ENCODE assay signal across 8 cellular contexts in genomic region chr4:73620115-73620792, GRCh38. TPM values are rescaled to one million over a fixed set of nuclear protein-coding genes. Genes with fewer than 3 reads are reported as not detected.
DNase-seq lines count a peak whose midpoint lies in the region; ATAC-seq and TF ChIP-seq lines count a peak whose summit lies in the region.

Gene RASSF6 (minus strand): TSS chr4:73620436. CDS start chr4:73611795, 8,641 bp downstream.

- TF ChIP-seq CTCF in GM12864 (IDR thresholded peaks at IDR 0.05; ENCODE audit: low read depth, low read length, missing control alignments): no peak
- no peak for TF ChIP-seq CTCF in ovary (IDR thresholded peaks at IDR 0.05)

- intact Hi-C loops in ovary (cut with DNase I): loop anchor here in 1 of 4 donors (2.0 kb wide), 1 partner anchor 27 kb away; no protein-coding TSS in a partner anchor

- no peaks in the 10 kb centered on the region for H3K9me3 ChIP-seq in ovary

- peak; percentile 92 for ATAC-seq in GM21447 (IDR thresholded peaks at IDR 0.05; ENCODE audit: unreplicated experiment)

- 6 to 23% (median 10%) methylated on average over 24 of the region's 24 CpGs for WGBS in ovary, 3 donors

- H3K27ac ChIP-seq in epithelial cell of prostate (peak within 1 kb of the TSS; percentile 96), ovary (no peak within 1 kb of the TSS)

- TF ChIP-seq POLR2A in Raji (IDR thresholded peaks at IDR 0.05; ENCODE audit: insufficient read depth, low read depth, low read length): peak; percentile 81
- no peak for TF ChIP-seq POLR2A in ovary (IDR thresholded peaks at IDR 0.05)

- H3K4me3 ChIP-seq in GM12864 (ENCODE audit: low read depth, low read length): peak within 1 kb of the TSS; percentile 38
- H3K4me3 ChIP-seq in ovary: peak within 1 kb of the TSS; percentile 22

- TF ChIP-seq EP300 in ovary (IDR thresholded peaks at IDR 0.05): no peak

- H3K4me1 ChIP-seq in ovary (ENCODE audit: insufficient read depth): no peaks in the 10 kb centered on the region

- DNase-seq in GM12864 (ENCODE audit: low read depth): no peak
- peak; percentile 70 for DNase-seq in HPDE6-E6E7 (ENCODE audit: extremely low spot score)
- no peak for DNase-seq in epithelial cell of prostate (ENCODE audit: low read depth, low spot score)
- DNase-seq in ovary: peak in 4 of 5 donors; percentile 21 to 46 (median 22)
- no peak for DNase-seq in AG08396 (ENCODE audit: low spot score)
- DNase-seq in putamen (ENCODE audit: low spot score): no peak

- H3K27me3 ChIP-seq in ovary: no peaks in the 10 kb centered on the region

- no peaks in the 10 kb centered on the region for H3K36me3 ChIP-seq in ovary

RNA-seq across cellular contexts. Expression of gene RASSF6, which starts in this region (rescaled TPM):
- 1 to 10 TPM in 3 of 7 donors, under 1 TPM in 4; 0.38 to 1.6 (median 0.97) TPM for total RNA-seq in ovary
- 1 to 10 TPM in 1 of 2 donors, under 1 TPM in 1; 0.85 to 1.0 TPM for polyA plus RNA-seq in ovary

Comparison
In these comparisons a context has a peak if more than half of its experiments do, and no peak if none do; other contexts are left out.
1. DNase-seq: peak in HPDE6-E6E7 (single experiment) and ovary (4 of 5); none in GM12864 (single experiment), epithelial cell of prostate (single experiment), AG08396 (single experiment) and putamen (single experiment).